Comparison of ENCODE assay signal across 1 cellular context in the genomic region with DNA sequence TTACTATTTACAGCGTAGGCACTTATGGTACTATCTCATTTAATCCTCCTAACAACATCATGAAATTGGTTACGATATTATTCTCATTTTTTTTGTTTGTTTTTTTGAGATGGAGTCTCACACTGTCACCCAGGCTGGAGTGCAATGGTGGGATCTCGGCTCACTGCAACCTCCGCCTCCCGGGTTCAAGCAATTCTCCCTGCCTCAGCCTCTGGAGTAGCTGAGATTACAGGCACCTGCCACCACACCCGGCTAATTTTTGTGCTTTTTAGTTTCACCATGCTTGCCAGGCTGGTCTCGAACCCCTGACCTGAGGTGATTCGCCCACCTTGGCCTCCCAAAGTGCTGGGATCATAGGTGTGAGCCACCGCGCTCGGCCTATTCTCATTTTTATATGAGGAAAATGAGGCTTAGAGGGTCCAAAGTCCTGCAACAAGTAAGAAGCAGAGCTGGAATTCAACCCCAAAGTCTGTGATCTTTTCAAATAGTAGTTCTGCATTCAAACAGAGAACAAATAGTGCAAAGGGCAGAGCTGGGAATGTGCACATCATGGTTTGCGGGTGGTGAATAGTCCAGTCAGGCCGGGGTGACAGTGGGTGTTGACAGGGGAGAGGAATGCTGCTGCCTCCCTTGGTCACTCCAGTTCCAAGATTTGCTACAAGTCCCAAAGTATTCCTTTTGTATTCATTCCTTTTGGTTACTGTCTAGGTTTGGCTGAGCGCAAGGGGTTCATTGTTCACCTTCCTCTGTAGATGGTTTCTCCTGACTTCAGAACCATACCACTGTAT.
TF ChIP-seq lines count a peak whose summit lies in the region.

No MANE protein-coding gene starts in this region.

TF ChIP-seq in HepG2, 621 proteins besides CTCF, POLR2A, EP300 and RAD21 (continued from another document and continues in another):
- TF ChIP-seq ZXDC (CRISPR knock-in tag; IDR thresholded peaks at IDR 0.05) (no peak), MYC (CRISPR knock-in tag; IDR thresholded peaks at IDR 0.05; ENCODE audit: borderline replicate concordance) (peak; percentile 39; the same call in 1 of the 2 replicates), ZNF382 (CRISPR knock-in tag; IDR thresholded peaks at IDR 0.05; ENCODE audit: borderline replicate concordance) (no peak), CREBL2 (CRISPR knock-in tag; IDR thresholded peaks at IDR 0.05; ENCODE audit: borderline replicate concordance) (no peak), SNAI1 (CRISPR knock-in tag; IDR thresholded peaks at IDR 0.05; ENCODE audit: borderline replicate concordance) (no peak), EEA1 (CRISPR knock-in tag; IDR thresholded peaks at IDR 0.05; ENCODE audit: borderline replicate concordance) (no peak), KDM3A (CRISPR knock-in tag; IDR thresholded peaks at IDR 0.05; ENCODE audit: low read depth) (no peak), TARDBP (CRISPR knock-in tag; IDR thresholded peaks at IDR 0.05) (peak; percentile 83), MATR3 (CRISPR knock-in tag; IDR thresholded peaks at IDR 0.05) (no peak), ZMAT5 (CRISPR knock-in tag; IDR thresholded peaks at IDR 0.05; ENCODE audit: borderline replicate concordance, low read depth) (no peak), STAT5B (CRISPR knock-in tag; IDR thresholded peaks at IDR 0.05) (no peak), ZBTB20 (CRISPR knock-in tag; IDR thresholded peaks at IDR 0.05; ENCODE audit: borderline replicate concordance, low read depth) (0 out of 2 replicates have a peak, but pooled peaks have one; percentile 23), ZNF558 (CRISPR knock-in tag; IDR thresholded peaks at IDR 0.05; ENCODE audit: borderline replicate concordance) (no peak), HMG20A (CRISPR knock-in tag; IDR thresholded peaks at IDR 0.05; ENCODE audit: borderline replicate concordance) (peak; percentile 77), ZNF142 (CRISPR knock-in tag; IDR thresholded peaks at IDR 0.05) (no peak), TCF7L2 (IDR thresholded peaks at IDR 0.05; ENCODE audit: low read depth, low read length) (no peak; the same call in 1 of the 2 replicates), HMG20B (CRISPR knock-in tag; conservative IDR thresholded peaks at IDR 0.05) (no peak), IRF2 (CRISPR knock-in tag; IDR thresholded peaks at IDR 0.05) (peak; percentile 66; the same call in 1 of the 2 replicates), AHR (CRISPR knock-in tag; IDR thresholded peaks at IDR 0.05) (no peak), ZNF430 (CRISPR knock-in tag; IDR thresholded peaks at IDR 0.05) (0 out of 2 replicates have a peak, but pooled peaks have one; percentile 67), ASH2L (IDR thresholded peaks at IDR 0.05; ENCODE audit: insufficient read length, low read depth, low read length) (peak; percentile 86), NR2F6 (IDR thresholded peaks at IDR 0.05) (peak; percentile 48; the same call in 1 of the 2 replicates), NR2F6 (CRISPR knock-in tag; IDR thresholded peaks at IDR 0.05) (peak; percentile 76), HNRNPUL1 (IDR thresholded peaks at IDR 0.05; ENCODE audit: low read depth, low read length) (no peak), FOSL2 (CRISPR knock-in tag; IDR thresholded peaks at IDR 0.05) (peak; percentile 71), BATF2 (CRISPR knock-in tag; IDR thresholded peaks at IDR 0.05) (no peak), KLF9 (CRISPR knock-in tag; IDR thresholded peaks at IDR 0.05; ENCODE audit: low read depth) (no peak), NFKBIZ (CRISPR knock-in tag; IDR thresholded peaks at IDR 0.05) (no peak; the same call in 1 of the 2 replicates), PITX1 (CRISPR knock-in tag; IDR thresholded peaks at IDR 0.05) (0 out of 2 replicates have a peak, but pooled peaks have one; percentile 47), ZNF160 (CRISPR knock-in tag; IDR thresholded peaks at IDR 0.05) (0 out of 2 replicates have a peak, but pooled peaks have one; percentile 42), SMARCC2 (IDR thresholded peaks at IDR 0.05) (0 out of 2 replicates have a peak, but pooled peaks have one; percentile 5), ZBTB7B (CRISPR knock-in tag; IDR thresholded peaks at IDR 0.05) (no peak), ZNF629 (CRISPR knock-in tag; conservative IDR thresholded peaks at IDR 0.05) (peak; percentile 56; the same call in 1 of the 2 replicates), ZNF446 (CRISPR knock-in tag; IDR thresholded peaks at IDR 0.05) (no peak), ZNF17 (CRISPR knock-in tag; IDR thresholded peaks at IDR 0.05) (no peak), RBFOX2 (IDR thresholded peaks at IDR 0.05; ENCODE audit: low read depth, low read length) (peak; percentile 76), SMAD1 (CRISPR knock-in tag; IDR thresholded peaks at IDR 0.05; ENCODE audit: borderline replicate concordance, low read depth) (no peak), ZNF607 (CRISPR knock-in tag; IDR thresholded peaks at IDR 0.05; ENCODE audit: borderline replicate concordance) (no peak), ZNF44 (CRISPR knock-in tag; IDR thresholded peaks at IDR 0.05) (0 out of 2 replicates have a peak, but pooled peaks have one; percentile 61), NCOA2 (CRISPR knock-in tag; IDR thresholded peaks at IDR 0.05) (peak; percentile 80), ZNF343 (CRISPR knock-in tag; IDR thresholded peaks at IDR 0.05) (no peak), ZNF792 (CRISPR knock-in tag; IDR thresholded peaks at IDR 0.05) (peak; percentile 10; the same call in 1 of the 2 replicates)
- TF ChIP-seq, protein P1, sequence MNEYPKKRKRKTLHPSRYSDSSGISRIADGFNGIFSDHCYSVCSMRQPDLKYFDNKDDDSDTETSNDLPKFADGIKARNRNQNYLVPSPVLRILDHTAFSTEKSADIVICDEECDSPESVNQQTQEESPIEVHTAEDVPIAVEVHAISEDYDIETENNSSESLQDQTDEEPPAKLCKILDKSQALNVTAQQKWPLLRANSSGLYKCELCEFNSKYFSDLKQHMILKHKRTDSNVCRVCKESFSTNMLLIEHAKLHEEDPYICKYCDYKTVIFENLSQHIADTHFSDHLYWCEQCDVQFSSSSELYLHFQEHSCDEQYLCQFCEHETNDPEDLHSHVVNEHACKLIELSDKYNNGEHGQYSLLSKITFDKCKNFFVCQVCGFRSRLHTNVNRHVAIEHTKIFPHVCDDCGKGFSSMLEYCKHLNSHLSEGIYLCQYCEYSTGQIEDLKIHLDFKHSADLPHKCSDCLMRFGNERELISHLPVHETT (CRISPR knock-in tag; conservative IDR thresholded peaks at IDR 0.05) = no peak
- TF ChIP-seq, protein P2, sequence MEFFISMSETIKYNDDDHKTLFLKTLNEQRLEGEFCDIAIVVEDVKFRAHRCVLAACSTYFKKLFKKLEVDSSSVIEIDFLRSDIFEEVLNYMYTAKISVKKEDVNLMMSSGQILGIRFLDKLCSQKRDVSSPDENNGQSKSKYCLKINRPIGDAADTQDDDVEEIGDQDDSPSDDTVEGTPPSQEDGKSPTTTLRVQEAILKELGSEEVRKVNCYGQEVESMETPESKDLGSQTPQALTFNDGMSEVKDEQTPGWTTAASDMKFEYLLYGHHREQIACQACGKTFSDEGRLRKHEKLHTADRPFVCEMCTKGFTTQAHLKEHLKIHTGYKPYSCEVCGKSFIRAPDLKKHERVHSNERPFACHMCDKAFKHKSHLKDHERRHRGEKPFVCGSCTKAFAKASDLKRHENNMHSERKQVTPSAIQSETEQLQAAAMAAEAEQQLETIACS (CRISPR knock-in tag; IDR thresholded peaks at IDR 0.05) = no peak
- TF ChIP-seq, protein P3, sequence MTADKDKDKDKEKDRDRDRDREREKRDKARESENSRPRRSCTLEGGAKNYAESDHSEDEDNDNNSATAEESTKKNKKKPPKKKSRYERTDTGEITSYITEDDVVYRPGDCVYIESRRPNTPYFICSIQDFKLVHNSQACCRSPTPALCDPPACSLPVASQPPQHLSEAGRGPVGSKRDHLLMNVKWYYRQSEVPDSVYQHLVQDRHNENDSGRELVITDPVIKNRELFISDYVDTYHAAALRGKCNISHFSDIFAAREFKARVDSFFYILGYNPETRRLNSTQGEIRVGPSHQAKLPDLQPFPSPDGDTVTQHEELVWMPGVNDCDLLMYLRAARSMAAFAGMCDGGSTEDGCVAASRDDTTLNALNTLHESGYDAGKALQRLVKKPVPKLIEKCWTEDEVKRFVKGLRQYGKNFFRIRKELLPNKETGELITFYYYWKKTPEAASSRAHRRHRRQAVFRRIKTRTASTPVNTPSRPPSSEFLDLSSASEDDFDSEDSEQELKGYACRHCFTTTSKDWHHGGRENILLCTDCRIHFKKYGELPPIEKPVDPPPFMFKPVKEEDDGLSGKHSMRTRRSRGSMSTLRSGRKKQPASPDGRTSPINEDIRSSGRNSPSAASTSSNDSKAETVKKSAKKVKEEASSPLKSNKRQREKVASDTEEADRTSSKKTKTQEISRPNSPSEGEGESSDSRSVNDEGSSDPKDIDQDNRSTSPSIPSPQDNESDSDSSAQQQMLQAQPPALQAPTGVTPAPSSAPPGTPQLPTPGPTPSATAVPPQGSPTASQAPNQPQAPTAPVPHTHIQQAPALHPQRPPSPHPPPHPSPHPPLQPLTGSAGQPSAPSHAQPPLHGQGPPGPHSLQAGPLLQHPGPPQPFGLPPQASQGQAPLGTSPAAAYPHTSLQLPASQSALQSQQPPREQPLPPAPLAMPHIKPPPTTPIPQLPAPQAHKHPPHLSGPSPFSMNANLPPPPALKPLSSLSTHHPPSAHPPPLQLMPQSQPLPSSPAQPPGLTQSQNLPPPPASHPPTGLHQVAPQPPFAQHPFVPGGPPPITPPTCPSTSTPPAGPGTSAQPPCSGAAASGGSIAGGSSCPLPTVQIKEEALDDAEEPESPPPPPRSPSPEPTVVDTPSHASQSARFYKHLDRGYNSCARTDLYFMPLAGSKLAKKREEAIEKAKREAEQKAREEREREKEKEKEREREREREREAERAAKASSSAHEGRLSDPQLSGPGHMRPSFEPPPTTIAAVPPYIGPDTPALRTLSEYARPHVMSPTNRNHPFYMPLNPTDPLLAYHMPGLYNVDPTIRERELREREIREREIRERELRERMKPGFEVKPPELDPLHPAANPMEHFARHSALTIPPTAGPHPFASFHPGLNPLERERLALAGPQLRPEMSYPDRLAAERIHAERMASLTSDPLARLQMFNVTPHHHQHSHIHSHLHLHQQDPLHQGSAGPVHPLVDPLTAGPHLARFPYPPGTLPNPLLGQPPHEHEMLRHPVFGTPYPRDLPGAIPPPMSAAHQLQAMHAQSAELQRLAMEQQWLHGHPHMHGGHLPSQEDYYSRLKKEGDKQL (CRISPR knock-in tag; IDR thresholded peaks at IDR 0.05; ENCODE audit: low read depth) = no peak; the same call in 1 of the 2 replicates
